10 cellular contexts compared by ENCODE assay signal in the genomic region with DNA sequence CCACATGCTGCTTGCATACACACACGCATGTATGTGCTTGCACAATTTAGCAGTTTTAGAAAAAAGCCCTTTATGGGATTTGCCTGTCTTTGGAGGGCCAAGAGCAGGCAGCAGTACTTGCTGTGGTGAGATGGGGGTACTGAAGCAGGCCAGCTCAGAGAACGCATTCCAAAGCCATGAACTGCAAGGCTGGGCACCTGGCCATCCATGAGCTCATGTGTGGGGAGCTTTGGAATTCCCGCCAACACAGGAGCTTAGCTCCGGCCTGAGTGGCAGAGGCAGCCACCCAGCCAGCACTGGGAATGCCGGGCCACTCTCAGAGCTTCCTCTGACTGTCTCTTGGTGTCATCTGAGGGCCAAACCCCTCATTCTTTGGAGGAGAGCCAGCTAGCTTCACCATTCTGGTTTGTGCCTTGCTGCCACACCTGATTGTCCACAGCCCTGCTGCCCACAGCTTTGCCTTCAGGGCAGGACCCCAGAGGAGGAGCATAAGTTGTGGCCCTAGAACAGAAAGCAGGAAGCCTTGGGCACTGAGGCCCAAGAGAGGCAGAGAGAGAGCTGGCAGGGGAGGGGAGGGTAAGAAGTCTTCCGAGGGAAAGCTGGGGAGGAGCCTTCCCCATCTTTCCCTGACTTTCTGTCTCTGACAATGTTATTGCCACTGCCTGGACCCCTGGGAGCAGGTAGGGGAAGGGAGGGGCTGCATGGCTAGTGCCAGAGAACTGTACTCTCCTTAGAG.
A peak's percentile ranks its signal among the peaks of the same experiment; 100 is the strongest.
DNase-seq lines count a peak whose midpoint lies in the region; ATAC-seq and TF ChIP-seq lines count a peak whose summit lies in the region.
"Had no signal": no experiment of that assay in that cellular context is flagged by ENCODE, and none has a peak within 500 bp of the region (broad histone marks: within the 10 kb centered on the region; RNA-seq: fewer than 3 reads in every experiment).

No MANE protein-coding gene starts in this region.

- peaks cover 36% of the 10 kb centered on the region for H3K4me1 Mint-ChIP-seq in glutamatergic neuron (ENCODE audit: low read depth, unreplicated experiment)

- no peak overlapping the region for H3K4me3 Mint-ChIP-seq in glutamatergic neuron (ENCODE audit: unreplicated experiment)
- H3K4me3 Mint-ChIP-seq: neural crest cell had no signal

- H3K36me3 ChIP-seq in BLaER1 treated with 17β-estradiol and CSF1 and Interleukin-3, amounts not matched to agents 10 nM and 100 nM, result no peaks in the 10 kb centered on the region
- no peaks in the 10 kb centered on the region for H3K36me3 ChIP-seq in PC-3 (ENCODE audit: low read depth, low read length)

- no peaks in the 10 kb centered on the region for H3K9me2 ChIP-seq in PC-3 (replicated peaks; ENCODE audit: low read length)

- H3K27me3 Mint-ChIP-seq in glutamatergic neuron (ENCODE audit: unreplicated experiment), result peaks cover 10% of the 10 kb centered on the region

- peaks cover 0 to 17% (median 11%) of the 10 kb centered on the region in 10 experiments; a peak in 11 of 20 replicates for H3K4me1 ChIP-seq in BLaER1 treated with 17β-estradiol and CSF1 and Interleukin-3, amounts not matched to agents 10 nM and 100 nM
- H3K4me1 ChIP-seq in PC-3 (ENCODE audit: insufficient read depth, low read length), result peaks cover 37% of the 10 kb centered on the region

- H3F3A ChIP-seq in PC-3 (ENCODE audit: low read length, unreplicated experiment), result no peaks in the 10 kb centered on the region

- BruUV-seq in PC-3 (replicated peaks; lab: Mats Ljungman, UMichigan), result no TSS peak

- peak overlapping the region; percentile 4; the same call in 1 of the 2 replicates for H2AFZ ChIP-seq in PC-3 (ENCODE audit: low read length)

- no peaks in the 10 kb centered on the region for H3K9me3 ChIP-seq in BLaER1 treated with 17β-estradiol and CSF1 and Interleukin-3, amounts not matched to agents 10 nM and 100 nM (replicated peaks in 1 of 11)
- no peaks in the 10 kb centered on the region for H3K9me3 ChIP-seq in PC-3 (ENCODE audit: low read length)

- H3K27ac ChIP-seq in BLaER1 treated with 17β-estradiol and CSF1 and Interleukin-3, amounts not matched to agents 10 nM and 100 nM, result no peak overlapping the region
- peak overlapping the region; percentile 52 for H3K27ac ChIP-seq in PC-3 (ENCODE audit: low read length)

- no peak overlapping the region for H3K4me3 ChIP-seq in BLaER1 treated with 17β-estradiol and CSF1 and Interleukin-3, amounts not matched to agents 10 nM and 100 nM
- H3K4me3 ChIP-seq in PC-3 (ENCODE audit: low read length), result no peak overlapping the region

- ATAC-seq in PC-3, result peak; percentile 98
- no peak for ATAC-seq in HG02938 (IDR thresholded peaks at IDR 0.05; ENCODE audit: unreplicated experiment)
- ATAC-seq in HG03571 (IDR thresholded peaks at IDR 0.05; ENCODE audit: unreplicated experiment), result no peak

- peaks cover 0 to 8% (median 0%) of the 10 kb centered on the region in 11 experiments; a peak in 2 of 22 replicates for H4K20me1 ChIP-seq in BLaER1 treated with 17β-estradiol and CSF1 and Interleukin-3, amounts not matched to agents 10 nM and 100 nM
- H4K20me1 ChIP-seq in PC-3 (ENCODE audit: low read length), result no peaks in the 10 kb centered on the region

- peaks cover 4% of the 10 kb centered on the region for H3K9me3 Mint-ChIP-seq in glutamatergic neuron (ENCODE audit: unreplicated experiment)
- H3K9me3 Mint-ChIP-seq: neural crest cell had no signal

- CTCF ChIA-PET in PC-3 (lab: Charles Lee), result interaction anchor here (0.5 to 1.2 kb wide), 2 partner anchors 67 to 1817 kb away, joined by 4 read pairs; no protein-coding TSS in a partner anchor

- peak; percentile 99 for DNase-seq in PC-3
- peak; percentile 86 for DNase-seq in fibroblast of gingiva (ENCODE audit: low read depth)
- DNase-seq in non-pigmented ciliary epithelial cell (ENCODE audit: low read depth), result peak; percentile 93
- no peak for DNase-seq in NCI-H748 treated with DMSO at 0.1 percent for 48 hours (lab: John Stamatoyannopoulos, UW)
- DNase-seq in glutamatergic neuron, result no peak
- DNase-seq: T-helper 9 cell had no signal

- no peak overlapping the region for H3K9ac ChIP-seq in BLaER1 treated with 17β-estradiol and CSF1 and Interleukin-3, amounts not matched to agents 10 nM and 100 nM
- no peak overlapping the region for H3K9ac ChIP-seq in PC-3 (ENCODE audit: low read length)

- no peaks in the 10 kb centered on the region; a peak in 1 of 22 replicates for H3K27me3 ChIP-seq in BLaER1 treated with 17β-estradiol and CSF1 and Interleukin-3, amounts not matched to agents 10 nM and 100 nM
- no peaks in the 10 kb centered on the region for H3K27me3 ChIP-seq in PC-3 (ENCODE audit: low read length)

- peaks cover 4% of the 10 kb centered on the region for H3K36me3 Mint-ChIP-seq in glutamatergic neuron (ENCODE audit: unreplicated experiment)

- POLR2A ChIA-PET in PC-3 (lab: Charles Lee; ENCODE audit: unreplicated experiment), result interaction anchor here (0.5 kb wide), 1 partner anchor 248 kb away, joined by 3 read pairs; no protein-coding TSS in a partner anchor

- H3K27ac Mint-ChIP-seq in glutamatergic neuron (ENCODE audit: unreplicated experiment), result no peak overlapping the region

- intact Hi-C loops in PC-3 (cut with micrococcal nuclease), result loop anchor here (10.0 kb wide), 1 partner anchor 104 kb away; no protein-coding TSS in a partner anchor

- TF ChIP-seq CTCF in PC-3 (conservative IDR thresholded peaks at IDR 0.05; ENCODE audit: low read depth, low read length) (no peak), glutamatergic neuron (IDR thresholded peaks at IDR 0.05; ENCODE audit: partially characterized antibody, unreplicated experiment) (no peak)

- H3K4me2 ChIP-seq in BLaER1 treated with 17β-estradiol and CSF1 and Interleukin-3, amounts not matched to agents 10 nM and 100 nM, result peak overlapping the region in 6 of 11 experiments; percentile 20 to 51 (median 38); a peak in 6 of 22 replicates
- H3K4me2 ChIP-seq in PC-3 (ENCODE audit: low read length), result peak overlapping the region; percentile 68

- H3K79me2 ChIP-seq in PC-3 (ENCODE audit: low read length), result no peaks in the 10 kb centered on the region

Comparison
In these comparisons a context has a peak if more than half of its experiments do, and no peak if none do; other contexts are left out.
1. DNase-seq: peak in PC-3 (single experiment), fibroblast of gingiva (single experiment) and non-pigmented ciliary epithelial cell (single experiment); none in NCI-H748 treated with DMSO at 0.1 percent for 48 hours (single experiment) and glutamatergic neuron (single experiment).